1 cellular context compared by ENCODE assay signal in genomic region chr19:2507109-2507508, GRCh38.
TF ChIP-seq lines count a peak whose summit lies in the region.

No MANE protein-coding gene starts in this region.

TF ChIP-seq in K562, 482 proteins besides CTCF, POLR2A, EP300 and RAD21 (continued from another document and continues in another):
- TF ChIP-seq REST (CRISPR knock-in tag; IDR thresholded peaks at IDR 0.05; ENCODE audit: low read depth) (no peak), STAT5A (IDR thresholded peaks at IDR 0.05; ENCODE audit: borderline replicate concordance, low read length) (peak; percentile 67), CEBPG (CRISPR knock-in tag; IDR thresholded peaks at IDR 0.05) (peak; percentile 89), CEBPG (tag; conservative IDR thresholded peaks at IDR 0.05 in 1 of 2, IDR thresholded peaks at IDR 0.05 in 1 of 2) (peak; percentile 42 to 90; a peak in 2 of 4 replicates), MTA2 (IDR thresholded peaks at IDR 0.05; ENCODE audit: low read depth) (no peak), ZNF551 (CRISPR knock-in tag; IDR thresholded peaks at IDR 0.05) (no peak), HMGXB4 (CRISPR knock-in tag; IDR thresholded peaks at IDR 0.05) (no peak), ADNP (tag; IDR thresholded peaks at IDR 0.05) (no peak; the same call in 1 of the 2 replicates), FOXP1 (CRISPR knock-in tag; IDR thresholded peaks at IDR 0.05) (no peak), ZNF3 (CRISPR knock-in tag; IDR thresholded peaks at IDR 0.05) (no peak), NR1H2 (CRISPR knock-in tag; IDR thresholded peaks at IDR 0.05) (no peak), NFE2L1 (tag; IDR thresholded peaks at IDR 0.05; ENCODE audit: borderline replicate concordance, low read depth) (no peak), IRF2 (CRISPR knock-in tag; IDR thresholded peaks at IDR 0.05) (no peak), CBX8 (IDR thresholded peaks at IDR 0.05; ENCODE audit: borderline replicate concordance, extremely low read depth, low read depth, low read length, poor library complexity, severe bottlenecking) (no peak), ZNF445 (CRISPR knock-in tag; IDR thresholded peaks at IDR 0.05; ENCODE audit: low read depth) (no peak), ZC3H4 (CRISPR knock-in tag; IDR thresholded peaks at IDR 0.05; ENCODE audit: borderline replicate concordance) (no peak), ZNF589 (CRISPR knock-in tag; IDR thresholded peaks at IDR 0.05; ENCODE audit: low read depth) (peak; percentile 82; the same call in 1 of the 2 replicates), FOSL1 (tag; conservative IDR thresholded peaks at IDR 0.05) (no peak), CHD1 (IDR thresholded peaks at IDR 0.05; ENCODE audit: low read length) (no peak), ZNF143 (CRISPR knock-in tag; IDR thresholded peaks at IDR 0.05) (no peak), BRCA1 (IDR thresholded peaks at IDR 0.05) (no peak), BRCA1 (CRISPR knock-in tag; IDR thresholded peaks at IDR 0.05) (no peak), ZNF23 (CRISPR knock-in tag; IDR thresholded peaks at IDR 0.05) (no peak), ATF4 (CRISPR knock-in tag; IDR thresholded peaks at IDR 0.05) (0 out of 2 replicates have a peak, but pooled peaks have one; percentile 39), DDX20 (tag; IDR thresholded peaks at IDR 0.05; ENCODE audit: low read depth) (no peak), PYGO2 (tag; IDR thresholded peaks at IDR 0.05) (no peak), RBM17 (IDR thresholded peaks at IDR 0.05; ENCODE audit: borderline replicate concordance, low read depth, low read length) (no peak), ZNF583 (CRISPR knock-in tag; IDR thresholded peaks at IDR 0.05) (no peak), LARP7 (IDR thresholded peaks at IDR 0.05) (no peak), PTRF (tag; IDR thresholded peaks at IDR 0.05) (no peak), CEBPZ (IDR thresholded peaks at IDR 0.05; ENCODE audit: borderline replicate concordance, low read depth, low read length) (no peak), FIP1L1 (IDR thresholded peaks at IDR 0.05; ENCODE audit: low read depth, low read length, poor library complexity, severe bottlenecking) (no peak), NFIX (CRISPR knock-in tag; IDR thresholded peaks at IDR 0.05; ENCODE audit: low read depth) (no peak), ZBTB9 (CRISPR knock-in tag; IDR thresholded peaks at IDR 0.05) (0 out of 2 replicates have a peak, but pooled peaks have one; percentile 39), NR4A1 (CRISPR knock-in tag; IDR thresholded peaks at IDR 0.05) (no peak), NR4A1 (tag; IDR thresholded peaks at IDR 0.05) (no peak)
- TF ChIP-seq, protein P1, sequence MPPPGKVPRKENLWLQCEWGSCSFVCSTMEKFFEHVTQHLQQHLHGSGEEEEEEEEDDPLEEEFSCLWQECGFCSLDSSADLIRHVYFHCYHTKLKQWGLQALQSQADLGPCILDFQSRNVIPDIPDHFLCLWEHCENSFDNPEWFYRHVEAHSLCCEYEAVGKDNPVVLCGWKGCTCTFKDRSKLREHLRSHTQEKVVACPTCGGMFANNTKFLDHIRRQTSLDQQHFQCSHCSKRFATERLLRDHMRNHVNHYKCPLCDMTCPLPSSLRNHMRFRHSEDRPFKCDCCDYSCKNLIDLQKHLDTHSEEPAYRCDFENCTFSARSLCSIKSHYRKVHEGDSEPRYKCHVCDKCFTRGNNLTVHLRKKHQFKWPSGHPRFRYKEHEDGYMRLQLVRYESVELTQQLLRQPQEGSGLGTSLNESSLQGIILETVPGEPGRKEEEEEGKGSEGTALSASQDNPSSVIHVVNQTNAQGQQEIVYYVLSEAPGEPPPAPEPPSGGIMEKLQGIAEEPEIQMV (tag; conservative IDR thresholded peaks at IDR 0.05; ENCODE audit: low read depth) = no peak
- TF ChIP-seq, protein P2, sequence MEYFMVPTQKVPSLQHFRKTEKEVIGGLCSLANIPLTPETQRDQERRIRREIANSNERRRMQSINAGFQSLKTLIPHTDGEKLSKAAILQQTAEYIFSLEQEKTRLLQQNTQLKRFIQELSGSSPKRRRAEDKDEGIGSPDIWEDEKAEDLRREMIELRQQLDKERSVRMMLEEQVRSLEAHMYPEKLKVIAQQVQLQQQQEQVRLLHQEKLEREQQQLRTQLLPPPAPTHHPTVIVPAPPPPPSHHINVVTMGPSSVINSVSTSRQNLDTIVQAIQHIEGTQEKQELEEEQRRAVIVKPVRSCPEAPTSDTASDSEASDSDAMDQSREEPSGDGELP (CRISPR knock-in tag; IDR thresholded peaks at IDR 0.05; ENCODE audit: borderline replicate concordance) = 0 out of 2 replicates have a peak, but pooled peaks have one; percentile 23
- TF ChIP-seq, protein P3, sequence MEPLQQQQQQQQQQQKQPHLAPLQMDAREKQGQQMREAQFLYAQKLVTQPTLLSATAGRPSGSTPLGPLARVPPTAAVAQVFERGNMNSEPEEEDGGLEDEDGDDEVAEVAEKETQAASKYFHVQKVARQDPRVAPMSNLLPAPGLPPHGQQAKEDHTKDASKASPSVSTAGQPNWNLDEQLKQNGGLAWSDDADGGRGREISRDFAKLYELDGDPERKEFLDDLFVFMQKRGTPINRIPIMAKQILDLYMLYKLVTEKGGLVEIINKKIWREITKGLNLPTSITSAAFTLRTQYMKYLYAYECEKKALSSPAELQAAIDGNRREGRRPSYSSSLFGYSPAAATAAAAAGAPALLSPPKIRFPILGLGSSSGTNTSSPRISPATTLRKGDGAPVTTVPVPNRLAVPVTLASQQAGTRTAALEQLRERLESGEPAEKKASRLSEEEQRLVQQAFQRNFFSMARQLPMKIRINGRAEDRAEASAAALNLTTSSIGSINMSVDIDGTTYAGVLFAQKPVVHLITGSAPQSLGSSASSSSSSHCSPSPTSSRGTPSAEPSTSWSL (CRISPR knock-in tag; IDR thresholded peaks at IDR 0.05; ENCODE audit: borderline replicate concordance) = no peak
- TF ChIP-seq, protein P4, sequence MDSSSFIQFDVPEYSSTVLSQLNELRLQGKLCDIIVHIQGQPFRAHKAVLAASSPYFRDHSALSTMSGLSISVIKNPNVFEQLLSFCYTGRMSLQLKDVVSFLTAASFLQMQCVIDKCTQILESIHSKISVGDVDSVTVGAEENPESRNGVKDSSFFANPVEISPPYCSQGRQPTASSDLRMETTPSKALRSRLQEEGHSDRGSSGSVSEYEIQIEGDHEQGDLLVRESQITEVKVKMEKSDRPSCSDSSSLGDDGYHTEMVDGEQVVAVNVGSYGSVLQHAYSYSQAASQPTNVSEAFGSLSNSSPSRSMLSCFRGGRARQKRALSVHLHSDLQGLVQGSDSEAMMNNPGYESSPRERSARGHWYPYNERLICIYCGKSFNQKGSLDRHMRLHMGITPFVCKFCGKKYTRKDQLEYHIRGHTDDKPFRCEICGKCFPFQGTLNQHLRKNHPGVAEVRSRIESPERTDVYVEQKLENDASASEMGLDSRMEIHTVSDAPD (CRISPR knock-in tag; IDR thresholded peaks at IDR 0.05) = no peak
- TF ChIP-seq, protein P5, sequence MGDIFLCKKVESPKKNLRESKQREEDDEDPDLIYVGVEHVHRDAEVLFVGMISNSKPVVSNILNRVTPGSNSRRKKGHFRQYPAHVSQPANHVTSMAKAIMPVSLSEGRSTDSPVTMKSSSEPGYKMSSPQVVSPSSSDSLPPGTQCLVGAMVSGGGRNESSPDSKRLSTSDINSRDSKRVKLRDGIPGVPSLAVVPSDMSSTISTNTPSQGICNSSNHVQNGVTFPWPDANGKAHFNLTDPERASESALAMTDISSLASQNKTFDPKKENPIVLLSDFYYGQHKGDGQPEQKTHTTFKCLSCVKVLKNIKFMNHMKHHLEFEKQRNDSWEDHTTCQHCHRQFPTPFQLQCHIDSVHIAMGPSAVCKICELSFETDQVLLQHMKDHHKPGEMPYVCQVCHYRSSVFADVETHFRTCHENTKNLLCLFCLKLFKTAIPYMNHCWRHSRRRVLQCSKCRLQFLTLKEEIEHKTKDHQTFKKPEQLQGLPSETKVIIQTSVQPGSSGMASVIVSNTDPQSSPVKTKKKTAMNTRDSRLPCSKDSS (IDR thresholded peaks at IDR 0.05; ENCODE audit: low read depth, partially characterized antibody) = no peak
- TF ChIP-seq, protein P6, sequence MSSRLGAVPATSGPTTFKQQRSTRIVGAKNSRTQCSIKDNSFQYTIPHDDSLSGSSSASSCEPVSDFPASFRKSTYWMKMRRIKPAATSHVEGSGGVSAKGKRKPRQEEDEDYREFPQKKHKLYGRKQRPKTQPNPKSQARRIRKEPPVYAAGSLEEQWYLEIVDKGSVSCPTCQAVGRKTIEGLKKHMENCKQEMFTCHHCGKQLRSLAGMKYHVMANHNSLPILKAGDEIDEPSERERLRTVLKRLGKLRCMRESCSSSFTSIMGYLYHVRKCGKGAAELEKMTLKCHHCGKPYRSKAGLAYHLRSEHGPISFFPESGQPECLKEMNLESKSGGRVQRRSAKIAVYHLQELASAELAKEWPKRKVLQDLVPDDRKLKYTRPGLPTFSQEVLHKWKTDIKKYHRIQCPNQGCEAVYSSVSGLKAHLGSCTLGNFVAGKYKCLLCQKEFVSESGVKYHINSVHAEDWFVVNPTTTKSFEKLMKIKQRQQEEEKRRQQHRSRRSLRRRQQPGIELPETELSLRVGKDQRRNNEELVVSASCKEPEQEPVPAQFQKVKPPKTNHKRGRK (tag; IDR thresholded peaks at IDR 0.05) = no peak
- TF ChIP-seq, protein P7, sequence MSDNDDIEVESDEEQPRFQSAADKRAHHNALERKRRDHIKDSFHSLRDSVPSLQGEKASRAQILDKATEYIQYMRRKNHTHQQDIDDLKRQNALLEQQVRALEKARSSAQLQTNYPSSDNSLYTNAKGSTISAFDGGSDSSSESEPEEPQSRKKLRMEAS (CRISPR knock-in tag; IDR thresholded peaks at IDR 0.05) = no peak
